ENCODE assay signal across 19 cellular contexts in genomic region chr6:157302761-157303160, GRCh38. TPM values are rescaled to one million over a fixed set of nuclear protein-coding genes. Genes with fewer than 3 reads are reported as not detected.
DNase-seq lines count a peak whose midpoint lies in the region; ATAC-seq, FAIRE-seq and TF ChIP-seq lines count a peak whose summit lies in the region.
"Had no signal": no experiment of that assay in that cellular context is flagged by ENCODE, and none has a peak within 500 bp of the region (broad histone marks: within the 10 kb centered on the region; RNA-seq: fewer than 3 reads in every experiment).

No MANE protein-coding gene starts in this region.

- peaks cover 7% of the 10 kb centered on the region; the same call in 1 of the 3 replicates for H3K79me2 ChIP-seq in K562 (ENCODE audit: control insufficient read depth, insufficient read depth, low read length)

- H3K9me3 ChIP-seq in HEK293 (ENCODE audit: control insufficient read depth, insufficient read depth, low read depth, low read length), result no peaks in the 10 kb centered on the region
- H3K9me3 ChIP-seq in K562 (replicated peaks; ENCODE audit: control insufficient read depth, insufficient read depth, low read depth, low read length), result no peaks in the 10 kb centered on the region
- H3K9me3 ChIP-seq: breast epithelium, ovary, SK-N-SH had no signal

- CTCF ChIA-PET in HEK293 (lab: Yijun Ruan, JAX), result interaction anchor here (0.6 to 0.8 kb wide), 2 partner anchors 28 to 350 kb away, joined by 3 read pairs; no protein-coding TSS in a partner anchor
- CTCF ChIA-PET in K562 (lab: Yijun Ruan, JAX; ENCODE audit: low intra/inter-chr PET ratio), result no interaction called here

- H3K9ac ChIP-seq in K562 (ENCODE audit: insufficient read depth in 1 of 2, low read depth in 2 of 2, low read length in 2 of 2), result no peak overlapping the region
- H3K9ac ChIP-seq: SK-N-SH had no signal

- H3K4me1 ChIP-seq in HEK293 (ENCODE audit: control insufficient read depth, insufficient read depth, low read length) (no peaks in the 10 kb centered on the region), K562 (replicated peaks in 1 of 2; ENCODE audit: control insufficient read depth in 2 of 2, insufficient read depth in 2 of 2, low read length in 2 of 2) (peaks cover 22 to 23% of the 10 kb centered on the region in 2 experiments)
- H3K4me1 ChIP-seq: breast epithelium had no signal

- TF ChIP-seq RAD21 in K562 (CRISPR knock-in tag; conservative IDR thresholded peaks at IDR 0.05 in 1 of 2, IDR thresholded peaks at IDR 0.05 in 1 of 2), result no peak

- TF ChIP-seq EP300 in K562 (IDR thresholded peaks at IDR 0.05; ENCODE audit: low read length), result no peak

- no peaks in the 10 kb centered on the region for H3K9me1 ChIP-seq in K562 (ENCODE audit: control insufficient read depth, insufficient read depth, low read length)

- ATAC-seq in K562 (no peak), GM21723 (IDR thresholded peaks at IDR 0.05; ENCODE audit: unreplicated experiment) (no peak), HG03175 (IDR thresholded peaks at IDR 0.05; ENCODE audit: unreplicated experiment) (no peak)
- ATAC-seq: natural killer cell, sciatic nerve had no signal

- TF ChIP-seq POLR2A in K562 (conservative IDR thresholded peaks at IDR 0.05), result no peak

- POLR2A ChIA-PET in HEK293 (lab: Yijun Ruan, JAX), result no interaction called here
- POLR2A ChIA-PET in K562 (lab: Yijun Ruan, JAX), result interaction anchor here (0.7 to 1.2 kb wide), 3 partner anchors 8 to 32 kb away, joined by 3 to 4 read pairs (median 3); no protein-coding TSS in a partner anchor

- BruUV-seq in K562 (replicated peaks; lab: Mats Ljungman, UMichigan), result no TSS peak

- H3K27me3 ChIP-seq in K562 (ENCODE audit: control insufficient read depth in 2 of 2, insufficient read depth in 2 of 2, low read length in 2 of 2), result no peaks in the 10 kb centered on the region
- H3K27me3 ChIP-seq: breast epithelium, ovary had no signal

- DNase-seq in DMS79 (lab: John Stamatoyannopoulos, UW), result peak; percentile 83
- DNase-seq in K562 (ENCODE audit: extremely low read depth in 1 of 4, low spot score in 3 of 4), result no peak
- peak; percentile 8 to 25 for DNase-seq in lung microvascular endothelial cell (ENCODE audit: low read depth in 2 of 2)
- no peak for DNase-seq in ACHN
- DNase-seq: activated B cell treated with CpG ODN at 0.5 μM for 24 hours; activated CD4-positive, alpha-beta T cell treated with anti-CD3 and anti-CD28 coated beads, Interleukin-2, amount 50 U/mL, for 48 hours; cortex of kidney; Karpas-422; natural killer cell; NCI-H524; ovary; RPMI8226; SK-N-SH had no signal

- H2AFZ ChIP-seq in K562 (ENCODE audit: low read depth, low read length), result no peak overlapping the region

- H3K4me2 ChIP-seq in K562 (ENCODE audit: insufficient read depth, low read length), result no peak overlapping the region
- H3K4me2 ChIP-seq: SK-N-SH had no signal

- H3K4me3 ChIP-seq in HEK293 (ENCODE audit: low read depth, low read length) (no peak overlapping the region), K562 (no peak overlapping the region)
- H3K4me3 ChIP-seq: breast epithelium, ovary had no signal

- intact Hi-C loops in K562 (cut with micrococcal nuclease), result no loop called here

- H4K20me1 ChIP-seq in K562 (replicated peaks; ENCODE audit: control insufficient read depth, insufficient read depth, low read length), result peaks cover 18% of the 10 kb centered on the region

- in situ Hi-C loops in K562 (cut with MboI), result no loop called here
- in situ Hi-C loops in ACHN (cut with HindIII; ENCODE audit: low pct_ligation_motif_present, low pct_unique_long_range_greater_than_20kb, low sequenced_read_pairs), result no loop called here

- H3K27ac ChIP-seq in HEK293 (ENCODE audit: extremely low read depth, low read depth, low read length), result no peak overlapping the region
- H3K27ac ChIP-seq in K562 (ENCODE audit: extremely low read depth, low read depth, low read length), result no peak overlapping the region
- H3K27ac ChIP-seq: breast epithelium, ovary had no signal

- no peak for TF ChIP-seq CTCF in HEK293 (tag by site-specific recombination; IDR thresholded peaks at IDR 0.05)
- no peak for TF ChIP-seq CTCF in K562 (IDR thresholded peaks at IDR 0.05 in 2 of 3, conservative IDR thresholded peaks at IDR 0.05 in 1 of 3; ENCODE audit: insufficient read depth in 2 of 3, low read depth in 1 of 3, low read length in 3 of 3)

- no peaks in the 10 kb centered on the region for H3K36me3 ChIP-seq in HEK293 (ENCODE audit: control insufficient read depth in 2 of 2, insufficient read depth in 1 of 2, low read length in 2 of 2)
- H3K36me3 ChIP-seq in K562 (ENCODE audit: control insufficient read depth, insufficient read depth, low read length), result peaks cover 4% of the 10 kb centered on the region; the same call in 2 of the 3 replicates
- H3K36me3 ChIP-seq: breast epithelium, ovary had no signal

- no peak for FAIRE-seq in K562 (lab: Jason Lieb, UNC)
- FAIRE-seq: G401.6 had no signal

- 66% methylated on average over 4 of the region's 4 CpGs for WGBS in K562 (ENCODE audit: insufficient coverage, low coverage, missing lambda C conversion rate)

TF ChIP-seq in HEK293, 187 proteins besides CTCF, POLR2A, EP300 and RAD21 (continues in another document):
- TF ChIP-seq PRDM10 (tag by site-specific recombination; IDR thresholded peaks at IDR 0.05), result peak; percentile 87

TF ChIP-seq in K562, 482 proteins besides CTCF, POLR2A, EP300 and RAD21:
- TF ChIP-seq ZNF133 (CRISPR knock-in tag; IDR thresholded peaks at IDR 0.05) (no peak), ATF3 (IDR thresholded peaks at IDR 0.05) (no peak), ATF3 (CRISPR knock-in tag; conservative IDR thresholded peaks at IDR 0.05) (no peak), NR2F6 (CRISPR knock-in tag; IDR thresholded peaks at IDR 0.05) (no peak), PRDM10 (IDR thresholded peaks at IDR 0.05; ENCODE audit: partially characterized antibody) (peak; percentile 93)

RNA-seq across cellular contexts. Expression of gene TMEM242, which starts 20.6 kb away (rescaled TPM):
- total RNA-seq in K562 (2011; cell fraction: chromatin; rRNA removed; ENCODE audit: low replicate concordance), result 22.9 and 46.7 TPM in 2 replicates
- 19.5 and 19.6 TPM in 2 replicates for total RNA-seq in K562 (2011; cell fraction: nucleolus; rRNA removed)
- total RNA-seq in K562 (2011; cell fraction: nucleoplasm; rRNA removed), result 38.3 and 79.8 TPM in 2 replicates
- total RNA-seq in K562 (2014; rRNA removed), result 10.1 and 16.3 TPM in 2 replicates
- total RNA-seq in K562 (2014; rRNA removed; fragmentation: Illumina TruSeq; extraction: Trizol), result 14.2 and 15.4 TPM in 2 replicates
- total RNA-seq in K562 (2015; rRNA removed; fragmentation: Illumina TruSeq; extraction: Trizol), result 9.0 and 9.5 TPM in 2 replicates
- total RNA-seq in K562 (2021), result 17.0 and 18.2 TPM in 2 replicates
- polyA plus RNA-seq in K562 (2011; rRNA removed), result 13.1 and 16.5 TPM in 2 replicates
- 3.9 and 6.4 TPM in 2 replicates for polyA plus RNA-seq in K562 (2011; cell fraction: cytosol; rRNA removed)
- polyA plus RNA-seq in K562 (2011; cell fraction: nucleus; rRNA removed), result 5.9 and 7.9 TPM in 2 replicates
- 10.4 and 13.3 TPM in 2 replicates for polyA plus RNA-seq in K562 (2012)
- polyA plus RNA-seq in K562 (2014; fragmentation: Illumina TruSeq; extraction: Trizol), result 10.7 and 11.4 TPM in 2 replicates
- 10 to 100 TPM; 24.3 to 35.3 TPM for polyA plus RNA-seq in K562 (2014; fragmentation: Nextera tagmentation; extraction: Ambion mirVana)
- 20.9 and 23.8 TPM in 2 replicates for polyA plus RNA-seq in K562 (2014; rRNA removed)
- 6.4 and 7.7 TPM in 2 replicates for polyA minus RNA-seq in K562 (2011; rRNA and poly(A)+ RNA removed)
- 1.6 and 2.5 TPM in 2 replicates for polyA minus RNA-seq in K562 (2011; cell fraction: cytosol; rRNA and poly(A)+ RNA removed)
- 7.5 and 10.7 TPM in 2 replicates for polyA minus RNA-seq in K562 (2011; cell fraction: nucleus; rRNA and poly(A)+ RNA removed)
- 5.0 and 5.2 TPM in 2 replicates for total RNA-seq in lung microvascular endothelial cell

Comparison
In these comparisons a context has a peak if more than half of its experiments do, and no peak if none do; other contexts are left out.
1. DNase-seq: peak in DMS79 (single experiment) and lung microvascular endothelial cell (2 of 2); none in K562 (0 of 4) and ACHN (single experiment).